8 cellular contexts compared by ENCODE assay signal in the genomic region with DNA sequence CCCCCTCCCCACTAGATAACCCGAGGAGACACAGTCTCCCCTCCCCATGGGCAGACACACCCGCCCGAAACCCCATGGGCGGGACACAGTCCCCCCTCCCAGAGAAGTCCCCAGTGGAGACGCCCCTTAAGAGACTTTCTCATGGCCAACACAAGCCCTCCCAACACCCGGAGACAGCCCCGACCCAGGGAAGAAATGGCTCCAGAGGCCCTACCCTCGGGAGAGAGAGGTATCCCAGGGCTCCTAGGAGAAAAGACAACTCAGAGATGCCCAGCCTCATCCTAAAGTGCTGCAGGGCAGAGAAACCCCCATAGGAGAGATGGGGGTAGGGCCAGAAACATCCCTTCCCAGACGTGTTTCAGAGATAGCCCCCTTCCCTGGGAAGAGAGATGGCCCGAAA. TPM values are rescaled to one million over a fixed set of nuclear protein-coding genes. Genes with fewer than 3 reads are reported as not detected.
DNase-seq lines count a peak whose midpoint lies in the region; ATAC-seq and TF ChIP-seq lines count a peak whose summit lies in the region.

No MANE protein-coding gene starts in this region.

- H3K9me3 ChIP-seq in HUES48 (ENCODE audit: control insufficient read depth, insufficient read depth, low read length): no peaks in the 10 kb centered on the region

- DNase-seq in AG04449 (ENCODE audit: low read depth, low spot score) (no peak), chondrocyte (ENCODE audit: low spot score) (no peak), GM10266 (ENCODE audit: extremely low spot score) (no peak), NCI-H2171 treated with DMSO at 0.1 percent for 48 hours (lab: John Stamatoyannopoulos, UW) (no peak)
- no peak for DNase-seq in stimulated activated CD4-positive, alpha-beta T cell treated with anti-CD3 and anti-CD28 coated beads, Interleukin-1b, Interleukin-23, amount 100 ng/mL, for 48 hours

- H3K36me3 ChIP-seq in HUES48 (ENCODE audit: control insufficient read depth, insufficient read depth, low read length): peaks cover 16% of the 10 kb centered on the region

- H3K9me3 Mint-ChIP-seq in chondrocyte (ENCODE audit: low read depth): no peaks in the 10 kb centered on the region
- no peaks in the 10 kb centered on the region for H3K9me3 Mint-ChIP-seq in nephron

- POLR2A ChIA-PET in AG04449 (lab: Yijun Ruan, JAX): interaction anchor here (0.7 kb wide), 1 partner anchor 15 kb away, joined by 4 read pairs; no protein-coding TSS in a partner anchor

- H3K4me1 Mint-ChIP-seq in chondrocyte (ENCODE audit: low read depth) (peaks cover 44% of the 10 kb centered on the region), nephron (peaks cover 9% of the 10 kb centered on the region)

- H3K27ac Mint-ChIP-seq in chondrocyte (ENCODE audit: unreplicated experiment) (peak overlapping the region; percentile 93), nephron (peak overlapping the region in 2 of 3 experiments; percentile 78 to 97)

- no peak for TF ChIP-seq CTCF in AG04449 (IDR thresholded peaks at IDR 0.05; ENCODE audit: insufficient read depth, low read length, missing control alignments)
- TF ChIP-seq CTCF in chondrocyte (IDR thresholded peaks at IDR 0.05): no peak
- no peak for TF ChIP-seq CTCF in nephron (IDR thresholded peaks at IDR 0.05; ENCODE audit: unreplicated experiment in 3 of 3)
- TF ChIP-seq CTCF in GM10266 (IDR thresholded peaks at IDR 0.05; ENCODE audit: control insufficient read depth, insufficient read depth, low read depth, missing control alignments): no peak

- peak overlapping the region; percentile 58 for H3K4me3 Mint-ChIP-seq in chondrocyte (ENCODE audit: unreplicated experiment)
- peak overlapping the region; percentile 78 to 82 (median 81) for H3K4me3 Mint-ChIP-seq in nephron

- H3K27me3 Mint-ChIP-seq in chondrocyte (ENCODE audit: low read depth) (no peaks in the 10 kb centered on the region), nephron (ENCODE audit: low read depth) (peaks cover 9% of the 10 kb centered on the region)

- H3K27ac ChIP-seq in HUES48 (ENCODE audit: low read depth, low read length): peak overlapping the region; percentile 87

- H3K9ac ChIP-seq in HUES48 (ENCODE audit: low read depth, low read length): 0 out of 2 replicates have a peak overlapping the region, but pooled peaks have one; percentile 12

- H3K36me3 Mint-ChIP-seq in chondrocyte (ENCODE audit: low read depth): peaks cover 2% of the 10 kb centered on the region
- H3K36me3 Mint-ChIP-seq in nephron (ENCODE audit: low read depth): no peaks in the 10 kb centered on the region

- no peak for ATAC-seq in GM21717 (IDR thresholded peaks at IDR 0.05; ENCODE audit: unreplicated experiment)

- no peaks in the 10 kb centered on the region for H3K27me3 ChIP-seq in HUES48 (ENCODE audit: control insufficient read depth, insufficient read depth, low read length)

- CTCF ChIA-PET in AG04449 (lab: Yijun Ruan, JAX): interaction anchor here (1.3 to 2.2 kb wide), 3 partner anchors 29 to 148 kb away, joined by 3 to 13 read pairs (median 4); no protein-coding TSS in a partner anchor

- H3K4me1 ChIP-seq in HUES48 (ENCODE audit: control insufficient read depth, insufficient read depth, low read length): peaks cover 47% of the 10 kb centered on the region

- H3K4me3 ChIP-seq in AG04449 (ENCODE audit: low read depth, low read length) (peak overlapping the region; percentile 74), HUES48 (ENCODE audit: low read depth, low read length) (peak overlapping the region; percentile 35; the same call in 1 of the 2 replicates)

RNA-seq across cellular contexts. Expression of a gene that starts 27.4 kb away (rescaled TPM):
- total RNA-seq in chondrocyte: 10.9 to 85.4 TPM (median 82.9 TPM) in 3 replicates
